ENCODE assay signal across 8 cellular contexts in genomic region chr9:35096035-35096849, GRCh38. TPM values are rescaled to one million over a fixed set of nuclear protein-coding genes. Genes with fewer than 3 reads are reported as not detected.
DNase-seq lines count a peak whose midpoint lies in the region; ATAC-seq and TF ChIP-seq lines count a peak whose summit lies in the region.

TSS of gene PIGO (minus strand) at chr9:35096591. CDS start at chr9:35095565, 1,026 bp downstream.

- H3K27me3 ChIP-seq in kidney epithelial cell (ENCODE audit: control insufficient read depth, insufficient read depth, low read length) = no peaks in the 10 kb centered on the region

- peak within 1 kb of the TSS; percentile 88 for H3K4me3 ChIP-seq in kidney epithelial cell (ENCODE audit: low read depth, low read length)

- H3K36me3 ChIP-seq in kidney epithelial cell (ENCODE audit: control insufficient read depth, insufficient read depth, low read length) = peaks cover 2% of the 10 kb centered on the region

- ATAC-seq in GM18909 (IDR thresholded peaks at IDR 0.05; ENCODE audit: poor library complexity, unreplicated experiment) (peak; percentile 88), HG03159 (IDR thresholded peaks at IDR 0.05; ENCODE audit: unreplicated experiment) (peak; percentile 80)

- TF ChIP-seq CTCF in AG09319 (IDR thresholded peaks at IDR 0.05; ENCODE audit: low read depth, low read length) (peak; percentile 89), kidney epithelial cell (IDR thresholded peaks at IDR 0.05; ENCODE audit: insufficient read depth, low read length, poor library complexity, severe bottlenecking) (peak; percentile 94)

- peak; percentile 45 for DNase-seq in AG09319 (ENCODE audit: extremely low read depth, low read depth)
- peak; percentile 90 for DNase-seq in NCI-H345 (lab: John Stamatoyannopoulos, UW)
- peak; percentile 94 for DNase-seq in activated CD4-positive, CD25-positive, alpha-beta regulatory T cell treated with anti-CD3 and anti-CD28 coated beads, Interleukin-2, amount 50 U/mL, for 72 hours
- peak; percentile 22 to 44 for DNase-seq in cerebellar nuclear complex (lab: John Stamatoyannopoulos, UW)
- DNase-seq in kidney epithelial cell (ENCODE audit: low read depth) = no peak
- peak; percentile 72 to 78 for DNase-seq in stimulated activated CD4-positive, alpha-beta T cell treated with anti-CD3 and anti-CD28 coated beads, Interleukin-1b, Interleukin-23, amount 100 ng/mL, for 1 hour (ENCODE audit: low read depth in 2 of 2)

RNA-seq across cellular contexts. Expression of gene PIGO, which starts in this region (rescaled TPM):
- 21.1 and 27.8 TPM in 2 replicates for total RNA-seq in kidney epithelial cell
